In the genomic region with DNA sequence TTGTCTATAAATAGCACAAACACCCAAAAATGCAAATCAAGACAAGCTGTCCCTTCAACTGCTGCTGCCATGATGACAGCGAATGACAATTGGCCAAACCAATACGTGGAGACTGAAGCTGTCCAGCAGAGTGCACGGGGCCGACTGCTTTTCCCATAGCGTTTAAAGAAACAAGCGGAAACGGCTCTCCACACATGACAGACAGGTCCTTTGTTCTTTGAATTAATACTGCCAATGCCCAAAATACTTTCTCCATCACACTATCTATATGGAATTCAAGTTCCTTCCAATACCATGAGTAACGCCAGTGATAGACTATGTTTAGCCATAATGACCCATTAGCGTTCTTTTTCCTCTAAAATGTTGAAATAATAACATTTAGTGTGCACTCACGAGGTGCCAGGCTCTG, we compare ENCODE assay signal across 12 cellular contexts. TPM values are rescaled to one million over a fixed set of nuclear protein-coding genes. Genes with fewer than 3 reads are reported as not detected.
DNase-seq lines count a peak whose midpoint lies in the region; ATAC-seq, FAIRE-seq and TF ChIP-seq lines count a peak whose summit lies in the region.
"Had no signal": no experiment of that assay in that cellular context is flagged by ENCODE, and none has a peak within 500 bp of the region (broad histone marks: within the 10 kb centered on the region; RNA-seq: fewer than 3 reads in every experiment).

No MANE protein-coding gene starts in this region.

- H3K4me3 ChIP-seq in astrocyte (ENCODE audit: insufficient read depth, low read depth, low read length) (peak overlapping the region; percentile 14), foreskin fibroblast (ENCODE audit: low read depth in 1 of 2, low read length in 2 of 2) (peak overlapping the region in 1 of 2 donors; percentile 27), stomach (no peak overlapping the region), kidney (ENCODE audit: low read length in 2 of 2) (no peak overlapping the region)
- H3K4me3 ChIP-seq: psoas muscle had no signal

- no peak for TF ChIP-seq EP300 in stomach (IDR thresholded peaks at IDR 0.05)

- H3K27ac Mint-ChIP-seq in astrocyte (ENCODE audit: unreplicated experiment), result peak overlapping the region; percentile 71

- no peaks in the 10 kb centered on the region for H3K27me3 Mint-ChIP-seq in astrocyte (ENCODE audit: low read depth, unreplicated experiment)

- H3K4me2 ChIP-seq in astrocyte (ENCODE audit: low read length), result peak overlapping the region; percentile 54

- DNase-seq in HCEC 1CT (peak; percentile 74), astrocyte (ENCODE audit: low read depth) (peak; percentile 96), foreskin fibroblast (peak; percentile 74 to 83), stomach (no peak), kidney (no peak), NCI-H1092 (lab: John Stamatoyannopoulos, UW) (no peak), activated T-cell treated with anti-CD3 and anti-CD28 coated beads for 4 hours (no peak)
- DNase-seq: effector memory CD4-positive, alpha-beta T cell; MV-4-11; psoas muscle had no signal

- no peak for ATAC-seq in HG02970 (IDR thresholded peaks at IDR 0.05; ENCODE audit: low FRiP score, unreplicated experiment)

- intact Hi-C loops in stomach (cut with DNase I; ENCODE audit: low total_unique reads) (no loop called here), kidney (cut with DNase I) (no loop called here)

- H3K4me3 Mint-ChIP-seq in astrocyte (ENCODE audit: unreplicated experiment), result no peak overlapping the region

- H3K36me3 Mint-ChIP-seq in astrocyte (ENCODE audit: low read depth, unreplicated experiment), result peaks cover 7% of the 10 kb centered on the region

- H4K20me1 ChIP-seq in astrocyte (ENCODE audit: insufficient read depth, low read length), result peaks cover 48% of the 10 kb centered on the region

- FAIRE-seq in astrocyte (lab: Jason Lieb, UNC) (peak; percentile 97), kidney (lab: Jason Lieb, UNC) (no peak)
- FAIRE-seq: H54 had no signal

- H2AFZ ChIP-seq in astrocyte (ENCODE audit: low read depth, low read length), result no peak overlapping the region

- 58 to 75% (median 66%) methylated on average over 10 of the region's 10 CpGs for WGBS in stomach, 5 donors

- no peak for TF ChIP-seq POLR2A in stomach (IDR thresholded peaks at IDR 0.05)

- H3K27me3 ChIP-seq in astrocyte (ENCODE audit: insufficient read depth, low read length) (no peaks in the 10 kb centered on the region), stomach (no peaks in the 10 kb centered on the region)

- H3K9ac ChIP-seq in astrocyte (ENCODE audit: low read length) (peak overlapping the region; percentile 78), kidney (ENCODE audit: low read length in 2 of 2) (no peak overlapping the region)

- peaks cover 72% of the 10 kb centered on the region for H3K4me1 Mint-ChIP-seq in astrocyte (ENCODE audit: low read depth, unreplicated experiment)

- H3K4me1 ChIP-seq in astrocyte (ENCODE audit: insufficient read depth, low read length), result peaks cover 78% of the 10 kb centered on the region
- peaks cover 20 to 96% (median 63%) of the 10 kb centered on the region in 4 donors for H3K4me1 ChIP-seq in stomach
- H3K4me1 ChIP-seq in kidney (ENCODE audit: control insufficient read depth in 1 of 2, insufficient read depth in 1 of 2, low read depth in 1 of 2, low read length in 2 of 2), result peaks cover 0 to 3% of the 10 kb centered on the region in 2 donors
- H3K4me1 ChIP-seq: psoas muscle had no signal

- H3K27ac ChIP-seq in astrocyte (ENCODE audit: low read depth, low read length), result peak overlapping the region; percentile 92
- H3K27ac ChIP-seq in stomach, result peak overlapping the region in 4 of 5 donors; percentile 58 to 77 (median 69)
- H3K27ac ChIP-seq in kidney (ENCODE audit: low read depth in 2 of 2, low read length in 2 of 2), result no peak overlapping the region
- H3K27ac ChIP-seq: psoas muscle had no signal

- peaks cover 100% of the 10 kb centered on the region for H3K79me2 ChIP-seq in astrocyte (ENCODE audit: insufficient read depth, low read length)

- peaks cover 6% of the 10 kb centered on the region for H3K36me3 ChIP-seq in astrocyte (ENCODE audit: insufficient read depth, low read length)
- H3K36me3 ChIP-seq in stomach, result no peaks in the 10 kb centered on the region
- no peaks in the 10 kb centered on the region for H3K36me3 ChIP-seq in kidney (ENCODE audit: control insufficient read depth in 1 of 2, insufficient read depth in 2 of 2, low read length in 2 of 2)

- no peaks in the 10 kb centered on the region for H3K9me3 Mint-ChIP-seq in astrocyte (ENCODE audit: unreplicated experiment)

- H3K9me3 ChIP-seq in astrocyte (ENCODE audit: insufficient read depth, low read depth, low read length) (no peaks in the 10 kb centered on the region), stomach (no peaks in the 10 kb centered on the region), kidney (ENCODE audit: control insufficient read depth in 1 of 2, low read length in 2 of 2) (no peaks in the 10 kb centered on the region)
- H3K9me3 ChIP-seq: psoas muscle had no signal

- TF ChIP-seq CTCF in astrocyte (IDR thresholded peaks at IDR 0.05; ENCODE audit: insufficient read depth, low read depth, low read length) (no peak), foreskin fibroblast (IDR thresholded peaks at IDR 0.05; ENCODE audit: low read depth, low read length) (no peak), stomach (IDR thresholded peaks at IDR 0.05) (no peak), kidney (IDR thresholded peaks at IDR 0.05; ENCODE audit: borderline replicate concordance, extremely low read depth, insufficient read depth) (no peak)

RNA-seq across cellular contexts. Expression of gene AFAP1, which starts 35.5 kb away (rescaled TPM):
- 62.7 and 67.9 TPM in 2 replicates for total RNA-seq in astrocyte
- total RNA-seq in stomach, result 10 to 100 TPM in 4 of 5 donors, 1 to 10 TPM in 1; 7.6 to 88.9 (median 22.2) TPM
- 1 to 10 TPM; 4.1 to 5.4 (median 5.3) TPM for polyA plus RNA-seq in stomach
- 26.3 TPM for total RNA-seq in kidney
- 2.6 TPM for polyA plus RNA-seq in kidney (ENCODE audit: insufficient read depth, low read depth, low replicate concordance)

Comparison
In these comparisons a context has a peak if more than half of its experiments do, and no peak if none do; other contexts are left out.
1. DNase-seq: peak in HCEC 1CT (single experiment), astrocyte (single experiment) and foreskin fibroblast (2 of 2); none in stomach (single experiment), kidney (single experiment), NCI-H1092 (single experiment) and activated T-cell treated with anti-CD3 and anti-CD28 coated beads for 4 hours (single experiment).
2. H3K27ac ChIP-seq: peak in astrocyte (single experiment) and stomach (4 of 5); none in kidney (0 of 2).